Comparison of ENCODE assay signal across 8 cellular contexts in genomic region chr17:35119370-35120185, GRCh38. TPM values are rescaled to one million over a fixed set of nuclear protein-coding genes. Genes with fewer than 3 reads are reported as not detected.
DNase-seq lines count a peak whose midpoint lies in the region; ATAC-seq, FAIRE-seq and TF ChIP-seq lines count a peak whose summit lies in the region.

Gene RAD51D, minus strand, starts transcription at chr17:35119860. Its CDS starts 247 bp downstream, at chr17:35119613.

- DNase-seq in SIG-M5 treated with dmso at 0.1 percent for 504 hours (lab: John Stamatoyannopoulos, UW; ENCODE audit: unreplicated experiment) (peak; percentile 65), SIG-M5 (lab: John Stamatoyannopoulos, UW) (no peak), NCI-H2171 treated with DMSO at 0.1 percent for 48 hours (lab: John Stamatoyannopoulos, UW) (peak; percentile 83), bronchial epithelial cell (ENCODE audit: low read depth) (peak; percentile 27), iPS-NIHi7 (ENCODE audit: extremely low spot score) (peak; percentile 93), smooth muscle cell of the brain vasculature (ENCODE audit: low read depth, low spot score) (peak; percentile 39)

- ATAC-seq in HG03097 (IDR thresholded peaks at IDR 0.05; ENCODE audit: low FRiP score, unreplicated experiment): peak; percentile 85

- H3K36me3 ChIP-seq in bronchial epithelial cell (ENCODE audit: control insufficient read depth, insufficient read depth, low read length): no peaks in the 10 kb centered on the region

- TF ChIP-seq CTCF in WI38 (IDR thresholded peaks at IDR 0.05; ENCODE audit: low read depth, low read length) (peak; percentile 75), bronchial epithelial cell (IDR thresholded peaks at IDR 0.05; ENCODE audit: insufficient read depth, low read length, severe bottlenecking) (peak; percentile 86)

- H3K4me3 ChIP-seq in WI38 (ENCODE audit: low read depth, low read length) (peak within 1 kb of the TSS; percentile 86), bronchial epithelial cell (ENCODE audit: low read depth, low read length) (peak within 1 kb of the TSS; percentile 65)

- FAIRE-seq in bronchial epithelial cell (lab: Jason Lieb, UNC): no peak

- peaks cover 2% of the 10 kb centered on the region for H3K27me3 ChIP-seq in bronchial epithelial cell (ENCODE audit: control insufficient read depth, insufficient read depth, low read length)

RNA-seq across cellular contexts. Expression of gene RAD51D, which starts in this region (rescaled TPM):
- 1.4 and 2.4 TPM in 2 replicates for total RNA-seq in bronchial epithelial cell
